ENCODE assay signal across 35 cellular contexts in the genomic region with DNA sequence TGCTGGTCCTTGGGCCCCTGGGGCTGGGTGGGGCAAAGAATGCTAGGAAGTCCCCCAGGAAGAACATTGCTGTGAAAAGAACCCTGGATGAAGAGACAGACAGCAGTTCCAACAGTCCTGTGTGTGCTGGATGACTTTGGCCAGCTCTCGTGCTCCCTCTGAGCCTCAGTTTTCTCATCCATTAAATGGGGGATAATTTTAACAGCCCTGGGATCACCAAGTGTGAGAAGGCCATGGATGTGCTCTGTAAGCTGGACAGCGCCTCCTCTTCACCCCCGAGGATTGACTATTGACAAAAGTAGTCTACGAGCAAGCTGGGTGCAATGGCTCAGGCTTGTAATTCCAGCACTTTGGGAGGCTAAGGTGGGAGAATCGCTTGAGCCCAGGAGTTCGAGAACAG. TPM values are rescaled to one million over a fixed set of nuclear protein-coding genes. Genes with fewer than 3 reads are reported as not detected.
DNase-seq lines count a peak whose midpoint lies in the region; ATAC-seq and TF ChIP-seq lines count a peak whose summit lies in the region.
"Had no signal": no experiment of that assay in that cellular context is flagged by ENCODE, and none has a peak within 500 bp of the region (broad histone marks: within the 10 kb centered on the region; RNA-seq: fewer than 3 reads in every experiment).

No MANE protein-coding gene starts in this region.

- no peaks in the 10 kb centered on the region for H3K36me3 Mint-ChIP-seq in activated CD4-positive, alpha-beta T cell treated with anti-CD3 and anti-CD28 coated beads, Interleukin-2, amount 10 ng/mL, durations not matched to agents 24 days and 14 days (ENCODE audit: low read depth)
- H3K36me3 Mint-ChIP-seq: activated naive CD8-positive, alpha-beta T cell treated with anti-CD3 and anti-CD28 coated beads, Interleukin-2, amount 10 ng/mL, durations not matched to agents 7 days and 5 days had no signal

- H3F3A ChIP-seq in DOHH2 (ENCODE audit: control insufficient read depth, insufficient read depth), result peaks cover 24% of the 10 kb centered on the region

- peaks cover 27% of the 10 kb centered on the region for H3K27me3 Mint-ChIP-seq in activated CD4-positive, alpha-beta T cell treated with anti-CD3 and anti-CD28 coated beads, Interleukin-2, amount 10 ng/mL, durations not matched to agents 24 days and 14 days

- peak overlapping the region; percentile 95 for H3K4me2 ChIP-seq in DOHH2 (ENCODE audit: low read length)

- no peaks in the 10 kb centered on the region for H3K9me2 ChIP-seq in DOHH2 (replicated peaks; ENCODE audit: control insufficient read depth, low read length)

- TF ChIP-seq CTCF in DOHH2 (IDR thresholded peaks at IDR 0.05; ENCODE audit: low read depth, low read length, poor library complexity, severe bottlenecking) (no peak), colonic mucosa (IDR thresholded peaks at IDR 0.05) (no peak), prostate gland (IDR thresholded peaks at IDR 0.05) (no peak)

- H3K4me1 Mint-ChIP-seq in activated CD4-positive, alpha-beta T cell treated with anti-CD3 and anti-CD28 coated beads, Interleukin-2, amount 10 ng/mL, durations not matched to agents 24 days and 14 days, result peaks cover 6% of the 10 kb centered on the region

- peak; percentile 52 for DNase-seq in activated CD4-positive, alpha-beta T cell treated with anti-CD3 and anti-CD28 coated beads, Interleukin-2, amount 10 ng/mL, durations not matched to agents 24 days and 14 days
- no peak for DNase-seq in activated CD4-positive, alpha-beta T cell treated with anti-CD3 and anti-CD28 coated beads for 1 hour
- DNase-seq in colonic mucosa (peak; percentile 17), sciatic nerve (ENCODE audit: low spot score) (peak; percentile 32), NAMALWA (ENCODE audit: low spot score) (no peak), prostate gland (ENCODE audit: low spot score) (no peak)
- DNase-seq: activated CD4-positive, alpha-beta T cell treated with anti-CD3 and anti-CD28 coated beads, Interleukin-2, amount 50 U/mL, for 48 hours; activated CD4-positive, CD25-positive, alpha-beta regulatory T cell; activated CD8-positive, alpha-beta memory T cell treated with anti-CD3 and anti-CD28 coated beads, Interleukin-2, amount 50 U/mL, for 4 hours; AML-193; cortex of kidney; foreskin fibroblast; GF-D8; HFFc6; kidney glomerular epithelial cell; lower lobe of right lung; NCI-H1048; NCI-H1694; OCI-M1; stimulated activated naive CD8-positive, alpha-beta T cell treated with anti-CD3 and anti-CD28 coated beads, Interleukin-15, amount 100 ng/mL, for 72 hours; SW 1271; T-helper 9 cell had no signal

- H4K20me1 ChIP-seq in DOHH2 (ENCODE audit: control insufficient read depth, insufficient read depth, low read depth, low read length), result 0 out of 2 replicates have a peak, but pooled peaks cover 3% of the 10 kb centered on the region

- H3K27ac ChIP-seq in DOHH2 (ENCODE audit: low read depth, low read length), result no peak overlapping the region
- no peak overlapping the region for H3K27ac ChIP-seq in colonic mucosa
- H3K27ac ChIP-seq in prostate gland, result no peak overlapping the region
- H3K27ac ChIP-seq: ascending aorta, cardiac muscle cell, heart left ventricle, lower lobe of right lung, sigmoid colon, uterus had no signal

- WGBS in prostate gland, result 85% methylated on average over 6 of the region's 6 CpGs

- H3K27me3 ChIP-seq in DOHH2 (ENCODE audit: control insufficient read depth, low read length) (peaks cover 6% of the 10 kb centered on the region), colonic mucosa (peaks cover 18% of the 10 kb centered on the region), prostate gland (replicated peaks; ENCODE audit: insufficient read depth) (no peaks in the 10 kb centered on the region)

- peaks cover 53% of the 10 kb centered on the region for H3K79me2 ChIP-seq in DOHH2 (ENCODE audit: control insufficient read depth, low read length)

- TF ChIP-seq POLR2A in prostate gland (IDR thresholded peaks at IDR 0.05), result no peak

- H3K36me3 ChIP-seq in DOHH2 (ENCODE audit: control insufficient read depth, low read length) (peaks cover 42% of the 10 kb centered on the region), colonic mucosa (no peaks in the 10 kb centered on the region), prostate gland (no peaks in the 10 kb centered on the region)
- H3K36me3 ChIP-seq: ascending aorta, cardiac muscle cell, heart left ventricle, lower lobe of right lung, sigmoid colon, uterus had no signal

- H3K27ac Mint-ChIP-seq in activated CD4-positive, alpha-beta T cell treated with anti-CD3 and anti-CD28 coated beads, Interleukin-2, amount 10 ng/mL, durations not matched to agents 24 days and 14 days, result no peak overlapping the region
- H3K27ac Mint-ChIP-seq: activated naive CD8-positive, alpha-beta T cell treated with anti-CD3 and anti-CD28 coated beads, Interleukin-2, amount 10 ng/mL, durations not matched to agents 7 days and 5 days; activated T-helper 2 cell treated with anti-CD3 and anti-CD28 coated beads, Interferon-gamma antibody, Interleukin-2, Interleukin-4, amounts not matched to agents 10 μg/mL and 5 μg/mL and 100 μg/mL, durations not matched to agents 14 hours and 24 hours and 36 hours; HFFc6 had no signal

- ATAC-seq in sciatic nerve (no peak), GM18870 (IDR thresholded peaks at IDR 0.05; ENCODE audit: unreplicated experiment) (no peak)
- ATAC-seq: esophagus mucosa; heart left ventricle; lower lobe of right lung; stimulated activated naive CD8-positive, alpha-beta T cell treated with anti-CD3 and anti-CD28 coated beads, Interleukin-15, amount 100 ng/mL, for 72 hours had no signal

- H3K4me3 Mint-ChIP-seq in activated CD4-positive, alpha-beta T cell treated with anti-CD3 and anti-CD28 coated beads, Interleukin-2, amount 10 ng/mL, durations not matched to agents 24 days and 14 days, result no peak overlapping the region
- H3K4me3 Mint-ChIP-seq: HFFc6 had no signal

- no peak overlapping the region for H3K9ac ChIP-seq in colonic mucosa (ENCODE audit: low read depth in 2 of 2, low read length in 2 of 2)

- peak overlapping the region; percentile 90; the same call in 1 of the 2 replicates for H3K4me3 ChIP-seq in DOHH2 (ENCODE audit: low read length)
- no peak overlapping the region for H3K4me3 ChIP-seq in colonic mucosa
- H3K4me3 ChIP-seq in prostate gland, result no peak overlapping the region
- H3K4me3 ChIP-seq: ascending aorta, cardiac muscle cell, heart left ventricle, lower lobe of right lung, sigmoid colon, uterus had no signal

- H3K9me3 Mint-ChIP-seq in activated CD4-positive, alpha-beta T cell treated with anti-CD3 and anti-CD28 coated beads, Interleukin-2, amount 10 ng/mL, durations not matched to agents 24 days and 14 days, result no peaks in the 10 kb centered on the region
- H3K9me3 Mint-ChIP-seq: activated naive CD8-positive, alpha-beta T cell treated with anti-CD3 and anti-CD28 coated beads, Interleukin-2, amount 10 ng/mL, durations not matched to agents 7 days and 5 days; activated T-helper 2 cell treated with anti-CD3 and anti-CD28 coated beads, Interferon-gamma antibody, Interleukin-2, Interleukin-4, amounts not matched to agents 10 μg/mL and 5 μg/mL and 100 μg/mL, durations not matched to agents 14 hours and 24 hours and 36 hours; HFFc6; stimulated activated naive CD8-positive, alpha-beta T cell treated with anti-CD3 and anti-CD28 coated beads, Interleukin-15, amount 100 ng/mL, for 72 hours had no signal

- intact Hi-C loops in activated CD4-positive, alpha-beta T cell treated with anti-CD3 and anti-CD28 coated beads, Interleukin-2, amount 10 ng/mL, durations not matched to agents 24 days and 14 days (cut with micrococcal nuclease), result no loop called here
- intact Hi-C loops in colonic mucosa (cut with DNase I), result no loop called here
- intact Hi-C loops in sciatic nerve (cut with DNase I), result no loop called here
- intact Hi-C loops in prostate gland (cut with DNase I), result no loop called here

- H3K4me1 ChIP-seq in DOHH2 (ENCODE audit: control insufficient read depth, low read length), result peaks cover 86% of the 10 kb centered on the region
- H3K4me1 ChIP-seq in colonic mucosa, result peaks cover 5% of the 10 kb centered on the region
- peaks cover 12% of the 10 kb centered on the region for H3K4me1 ChIP-seq in prostate gland (replicated peaks)

- H3K9me3 ChIP-seq in DOHH2 (ENCODE audit: control insufficient read depth, insufficient read depth, low read length) (no peaks in the 10 kb centered on the region), colonic mucosa (no peaks in the 10 kb centered on the region), prostate gland (no peaks in the 10 kb centered on the region)
- H3K9me3 ChIP-seq: ascending aorta, heart left ventricle, lower lobe of right lung, sigmoid colon, uterus had no signal

RNA-seq across cellular contexts. Expression of a gene that starts 2.5 kb away (rescaled TPM):
- total RNA-seq in activated CD4-positive, alpha-beta T cell treated with anti-CD3 and anti-CD28 coated beads, Interleukin-2, amount 10 ng/mL, durations not matched to agents 24 days and 14 days, result not detected in 2 replicates
- total RNA-seq in colonic mucosa, result 1 to 10 TPM; 4.1 to 7.5 TPM
- 1.4 TPM for total RNA-seq in sciatic nerve
- total RNA-seq in prostate gland, result 10 to 100 TPM; 20.2 to 33.6 TPM
- total RNA-seq: A172, ascending aorta, HFFc6, Right ventricle myocardium superior, sigmoid colon had no signal

RNA-seq across cellular contexts. Expression of a gene that starts 7.2 kb away (rescaled TPM):
- total RNA-seq in activated CD4-positive, alpha-beta T cell treated with anti-CD3 and anti-CD28 coated beads, Interleukin-2, amount 10 ng/mL, durations not matched to agents 24 days and 14 days, result 31.3 and 34.8 TPM in 2 replicates
- total RNA-seq in colonic mucosa, result 10 to 100 TPM; 30.0 to 44.9 TPM
- total RNA-seq in sciatic nerve, result 19.0 TPM
- 10 to 100 TPM; 31.8 to 35.4 TPM for total RNA-seq in prostate gland

RNA-seq across cellular contexts. Expression of a gene that starts 17.9 kb away (rescaled TPM):
- total RNA-seq in activated CD4-positive, alpha-beta T cell treated with anti-CD3 and anti-CD28 coated beads, Interleukin-2, amount 10 ng/mL, durations not matched to agents 24 days and 14 days, result 1.8 and 2.0 TPM in 2 replicates
- total RNA-seq in colonic mucosa (1 to 10 TPM in 1 of 2 donors, not detected in 1; 1.1 TPM), sciatic nerve (not detected), prostate gland (1 to 10 TPM in 1 of 2 donors, under 1 TPM in 1; 0.59 to 2.8 TPM)
- total RNA-seq: ascending aorta, mucosa of gallbladder, Right ventricle myocardium superior had no signal

RNA-seq across cellular contexts. Expression of a gene that starts 39.5 kb away (rescaled TPM):
- total RNA-seq in activated CD4-positive, alpha-beta T cell treated with anti-CD3 and anti-CD28 coated beads, Interleukin-2, amount 10 ng/mL, durations not matched to agents 24 days and 14 days, result 0.49 and 0.83 TPM in 2 replicates
- total RNA-seq in colonic mucosa (1 to 10 TPM; 2.4 to 3.6 TPM), sciatic nerve (285 TPM), prostate gland (10 to 100 TPM; 19.8 to 46.9 TPM)

Comparison
In these comparisons a context has a peak if more than half of its experiments do, and no peak if none do; other contexts are left out.
1. DNase-seq: peak in activated CD4-positive, alpha-beta T cell treated with anti-CD3 and anti-CD28 coated beads, Interleukin-2, amount 10 ng/mL, durations not matched to agents 24 days and 14 days (single experiment), colonic mucosa (single experiment) and sciatic nerve (single experiment); none in activated CD4-positive, alpha-beta T cell treated with anti-CD3 and anti-CD28 coated beads for 1 hour (single experiment), NAMALWA (single experiment) and prostate gland (single experiment).